ENCODE assay signal across 3 cellular contexts in the genomic region with DNA sequence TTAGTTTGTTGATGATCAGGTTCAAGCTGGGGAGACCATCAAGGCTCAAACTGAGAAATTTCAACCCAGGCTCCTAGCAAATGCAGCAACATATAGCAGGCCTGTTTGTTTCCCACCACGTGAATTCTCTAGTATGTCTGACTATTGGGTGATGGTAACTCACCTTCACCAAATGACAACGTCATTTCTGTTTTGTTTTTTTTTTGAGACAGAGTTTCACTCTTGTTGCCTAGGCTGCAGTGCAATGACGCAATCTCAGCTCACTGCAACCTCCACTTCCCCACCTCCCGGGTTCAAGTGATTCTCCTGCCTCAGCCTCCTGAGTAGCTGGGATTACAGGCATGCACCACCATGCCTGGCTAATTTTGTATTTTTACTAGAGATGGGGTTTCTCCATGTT. TPM values are rescaled to one million over a fixed set of nuclear protein-coding genes. Genes with fewer than 3 reads are reported as not detected.
"Had no signal": no experiment of that assay in that cellular context is flagged by ENCODE, and none has a peak within 500 bp of the region (broad histone marks: within the 10 kb centered on the region; RNA-seq: fewer than 3 reads in every experiment).

No MANE protein-coding gene starts in this region.

RNA-seq across cellular contexts. Expression of a gene that starts 39.6 kb away (rescaled TPM):
- total RNA-seq: activated CD8-positive, alpha-beta memory T cell treated with anti-CD3 and anti-CD28 coated beads, Interleukin-2, amount 10 ng/mL, durations not matched to agents 7 days and 5 days; activated naive CD4-positive, alpha-beta T cell treated with anti-CD3 and anti-CD28 coated beads for 36 hours; PC-3 had no signal
